8 cellular contexts compared by ENCODE assay signal in the genomic region with DNA sequence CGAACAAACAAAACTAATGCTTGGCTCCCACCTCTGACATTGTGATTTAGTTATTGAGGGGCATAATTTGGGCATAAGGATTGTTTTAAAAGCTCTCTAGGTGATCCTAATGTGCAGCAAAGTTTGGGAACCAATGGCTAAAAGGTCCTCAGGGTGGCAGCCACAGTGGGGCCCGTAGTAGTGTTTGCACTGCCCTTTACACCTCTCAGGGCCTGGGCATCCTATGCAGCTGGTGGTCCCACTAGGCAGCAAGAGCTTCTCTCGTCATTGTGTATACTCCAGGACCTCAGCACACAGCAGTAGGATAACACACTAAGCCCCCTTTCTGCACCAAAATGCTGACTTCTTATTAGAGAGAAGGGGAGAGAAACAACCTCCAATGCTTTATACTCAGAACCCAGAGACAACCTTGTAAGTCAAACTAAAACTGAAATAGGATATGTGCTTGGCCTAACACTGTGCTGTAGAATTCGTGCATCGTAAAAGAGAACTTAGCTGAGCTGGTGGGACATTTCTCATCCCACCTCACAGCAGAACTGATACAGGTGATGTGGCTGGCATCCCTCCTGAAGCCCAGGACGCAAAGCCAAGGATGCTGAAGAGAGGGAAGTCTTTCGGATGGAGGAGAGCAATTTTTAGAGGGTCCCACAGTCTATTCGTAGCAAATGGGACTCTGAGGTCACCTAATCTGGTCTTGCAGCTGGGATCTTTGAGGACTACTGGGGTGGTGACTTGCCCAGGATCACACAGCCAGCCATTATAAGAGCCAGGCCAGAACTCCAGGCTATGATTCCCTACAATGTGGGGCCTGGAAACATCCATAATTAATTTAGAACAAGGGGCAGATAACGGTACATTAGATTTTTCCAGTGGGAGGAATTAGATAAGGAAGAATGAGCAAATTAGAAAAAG. TPM values are rescaled to one million over a fixed set of nuclear protein-coding genes. Genes with fewer than 3 reads are reported as not detected.
DNase-seq lines count a peak whose midpoint lies in the region; ATAC-seq and TF ChIP-seq lines count a peak whose summit lies in the region.

No MANE protein-coding gene starts in this region.

- no peak overlapping the region for H3K4ac ChIP-seq in neuronal stem cell (ENCODE audit: low read length)

- no peaks in the 10 kb centered on the region for H3K9me3 ChIP-seq in duodenal mucosa (ENCODE audit: control insufficient read depth in 1 of 2, low read length in 2 of 2)
- no peaks in the 10 kb centered on the region for H3K9me3 ChIP-seq in neuronal stem cell (replicated peaks in 1 of 2; ENCODE audit: control insufficient read depth in 2 of 2, insufficient read depth in 1 of 2, low read depth in 1 of 2, low read length in 2 of 2)

- H3K36me3 ChIP-seq in duodenal mucosa (ENCODE audit: control insufficient read depth in 1 of 2, insufficient read depth in 2 of 2, low read length in 2 of 2) (peaks cover 6 to 10% of the 10 kb centered on the region in 2 donors), neuronal stem cell (replicated peaks in 1 of 2; ENCODE audit: control insufficient read depth in 2 of 2, insufficient read depth in 2 of 2, low read length in 2 of 2) (no peaks in the 10 kb centered on the region)

- WGBS in neuronal stem cell (ENCODE audit: extremely low coverage in 2 of 2, insufficient read length in 2 of 2, insufficient replicate concordance in 1 of 2), 2 donors: no CpG with 5 or more reads among the region's 9 CpGs

- no peak for TF ChIP-seq POLR2A in NB4 (IDR thresholded peaks at IDR 0.05; ENCODE audit: extremely low read depth, insufficient read length)

- H2AFZ ChIP-seq in neuronal stem cell (ENCODE audit: low read length): peak overlapping the region; percentile 95

- H4K91ac ChIP-seq in neuronal stem cell (ENCODE audit: low read depth, low read length, poor library complexity): no peak overlapping the region

- peak overlapping the region; percentile 81 for H3K27ac ChIP-seq in duodenal mucosa (ENCODE audit: low read depth, low read length)
- H3K27ac ChIP-seq in neuronal stem cell (replicated peaks; ENCODE audit: low read length): no peak overlapping the region

- H3K79me1 ChIP-seq in neuronal stem cell (ENCODE audit: low read depth, low read length): peaks cover 4% of the 10 kb centered on the region

- peaks cover 65 to 80% of the 10 kb centered on the region in 2 donors for H3K4me1 ChIP-seq in duodenal mucosa (ENCODE audit: control insufficient read depth in 1 of 2, insufficient read depth in 2 of 2, low read length in 2 of 2)
- peaks cover 18 to 25% of the 10 kb centered on the region in 2 donors for H3K4me1 ChIP-seq in neuronal stem cell (ENCODE audit: control insufficient read depth in 2 of 2, insufficient read depth in 1 of 2, low read depth in 1 of 2, low read length in 2 of 2)

- H2BK120ac ChIP-seq in neuronal stem cell (ENCODE audit: low read depth, low read length): no peak overlapping the region

- H2BK12ac ChIP-seq in neuronal stem cell (ENCODE audit: low read length): no peak overlapping the region

- H3K18ac ChIP-seq in neuronal stem cell (ENCODE audit: low read length): no peak overlapping the region

- TF ChIP-seq CTCF in NB4 (IDR thresholded peaks at IDR 0.05; ENCODE audit: low read depth, low read length): no peak

- ATAC-seq in activated CD4-positive, CD25-positive, alpha-beta regulatory T cell treated with anti-CD3 and anti-CD28 coated beads, Interleukin-2, amount 50 U/mL, for 24 hours: peak; percentile 11 to 19
- no peak for ATAC-seq in sciatic nerve
- ATAC-seq in HG03196 (IDR thresholded peaks at IDR 0.05; ENCODE audit: unreplicated experiment): no peak

- no peak for DNase-seq in activated CD4-positive, CD25-positive, alpha-beta regulatory T cell (lab: John Stamatoyannopoulos, UW)
- DNase-seq in NB4 (ENCODE audit: low read depth) (no peak), neuronal stem cell (ENCODE audit: low spot score) (no peak), sciatic nerve (ENCODE audit: low spot score) (no peak), GOT3 (lab: John Stamatoyannopoulos, UW) (no peak)

- H3K4me3 ChIP-seq in NB4 (ENCODE audit: low read depth, low read length): peak overlapping the region; percentile 98
- peak overlapping the region; percentile 80 to 100 for H3K4me3 ChIP-seq in duodenal mucosa (ENCODE audit: low read depth in 1 of 2, low read length in 2 of 2)
- peak overlapping the region in 1 of 2 donors; percentile 67 for H3K4me3 ChIP-seq in neuronal stem cell (ENCODE audit: low read length in 2 of 2)

- no peak overlapping the region for H3K14ac ChIP-seq in neuronal stem cell (ENCODE audit: low read length)

- no peak overlapping the region for H2AK5ac ChIP-seq in neuronal stem cell (ENCODE audit: low read depth, low read length)

- no peak overlapping the region for H3K23ac ChIP-seq in neuronal stem cell (ENCODE audit: low read depth, low read length, poor library complexity)

- intact Hi-C loops in sciatic nerve (cut with DNase I): no loop called here

- no peaks in the 10 kb centered on the region for H3K27me3 ChIP-seq in duodenal mucosa (ENCODE audit: control insufficient read depth in 1 of 2, insufficient read depth in 2 of 2, low read length in 2 of 2)
- H3K27me3 ChIP-seq in neuronal stem cell (ENCODE audit: control insufficient read depth in 3 of 3, insufficient read depth in 3 of 3, low read depth in 1 of 3, low read length in 3 of 3): no peaks in the 10 kb centered on the region

- H4K8ac ChIP-seq in neuronal stem cell (ENCODE audit: low read depth, low read length): no peak overlapping the region

- no peak overlapping the region for H2BK15ac ChIP-seq in neuronal stem cell (ENCODE audit: low read length)

- no peak overlapping the region for H2BK5ac ChIP-seq in neuronal stem cell (ENCODE audit: low read length)

- H3K4me2 ChIP-seq in neuronal stem cell (ENCODE audit: insufficient read depth, low read length, poor library complexity, severe bottlenecking): peak overlapping the region; percentile 61

- H3K9ac ChIP-seq in duodenal mucosa (ENCODE audit: low read depth in 1 of 2, low read length in 2 of 2) (peak overlapping the region; percentile 86 to 97), neuronal stem cell (ENCODE audit: low read depth, low read length, poor library complexity) (no peak overlapping the region)

RNA-seq across cellular contexts. Expression of a gene that starts 1.2 kb away (rescaled TPM):
- polyA plus RNA-seq in neuronal stem cell (2013, experiment 1 of 2): 13.5 TPM
- polyA plus RNA-seq in neuronal stem cell (2013, experiment 2 of 2): 14.2 TPM
- total RNA-seq in sciatic nerve: 22.2 TPM

Comparison
In these comparisons a context has a peak if more than half of its experiments do, and no peak if none do; other contexts are left out.
1. ATAC-seq: peak in activated CD4-positive, CD25-positive, alpha-beta regulatory T cell treated with anti-CD3 and anti-CD28 coated beads, Interleukin-2, amount 50 U/mL, for 24 hours (2 of 2); none in sciatic nerve (single experiment) and HG03196 (single experiment).